16 cellular contexts compared by ENCODE assay signal in genomic region chr4:807792-808191, GRCh38. TPM values are rescaled to one million over a fixed set of nuclear protein-coding genes. Genes with fewer than 3 reads are reported as not detected.
DNase-seq lines count a peak whose midpoint lies in the region; ATAC-seq, FAIRE-seq and TF ChIP-seq lines count a peak whose summit lies in the region.
"Had no signal": no experiment of that assay in that cellular context is flagged by ENCODE, and none has a peak within 500 bp of the region (broad histone marks: within the 10 kb centered on the region; RNA-seq: fewer than 3 reads in every experiment).

No MANE protein-coding gene starts in this region.

- 33 to 44% methylated on average over 5 of the region's 5 CpGs for WGBS in pancreas, 2 donors

- peak; percentile 69 for DNase-seq in cerebellar cortex (ENCODE audit: low spot score)
- DNase-seq in kidney, result peak; percentile 7
- peak in 5 of 6 donors; percentile 39 to 71 (median 58) for DNase-seq in pancreas
- DNase-seq in GM13977 (ENCODE audit: low spot score), result no peak
- no peak for DNase-seq in NCI-H2227 (lab: John Stamatoyannopoulos, UW; ENCODE audit: unreplicated experiment)
- DNase-seq: AML-193; CD4-positive, CD25-positive, alpha-beta regulatory T cell; DMS53 had no signal

- intact Hi-C loops in kidney (cut with DNase I), result no loop called here
- intact Hi-C loops in pancreas (cut with DNase I), result no loop called here

- H3K27me3 ChIP-seq in pancreas, result no peaks in the 10 kb centered on the region
- H3K27me3 ChIP-seq: BLaER1 had no signal

- H3K27ac ChIP-seq in kidney (ENCODE audit: low read depth in 2 of 2, low read length in 2 of 2) (no peak overlapping the region), pancreas (no peak overlapping the region)
- H3K27ac ChIP-seq: BLaER1 had no signal

- TF ChIP-seq CTCF in kidney (IDR thresholded peaks at IDR 0.05; ENCODE audit: borderline replicate concordance, extremely low read depth, insufficient read depth) (no peak), pancreas (IDR thresholded peaks at IDR 0.05) (no peak), GM13977 (IDR thresholded peaks at IDR 0.05; ENCODE audit: extremely low read depth, insufficient read depth, missing control alignments) (no peak)

- in situ Hi-C loops in GM13977 (cut with MboI; ENCODE audit: low pct_unique_long_range_greater_than_20kb, low sequenced_read_pairs, unreplicated experiment), result no loop called here

- H3K4me1 ChIP-seq in kidney (ENCODE audit: control insufficient read depth in 1 of 2, insufficient read depth in 1 of 2, low read depth in 1 of 2, low read length in 2 of 2), result no peaks in the 10 kb centered on the region
- H3K4me1 ChIP-seq in pancreas, result no peaks in the 10 kb centered on the region
- H3K4me1 ChIP-seq: HAP-1 had no signal

- no peak overlapping the region for H3K9ac ChIP-seq in kidney (ENCODE audit: low read length in 2 of 2)
- H3K9ac ChIP-seq: BLaER1 had no signal

- peak; percentile 86 to 95 (median 92) for ATAC-seq in pancreas
- ATAC-seq in GM18907 (IDR thresholded peaks at IDR 0.05; ENCODE audit: unreplicated experiment), result no peak
- ATAC-seq in HG02642 (IDR thresholded peaks at IDR 0.05; ENCODE audit: poor library complexity, unreplicated experiment), result no peak
- ATAC-seq: HepG2 had no signal

- H3K9me3 ChIP-seq in kidney (ENCODE audit: control insufficient read depth in 1 of 2, low read length in 2 of 2) (no peaks in the 10 kb centered on the region), pancreas (no peaks in the 10 kb centered on the region)

- H3K36me3 ChIP-seq in kidney (ENCODE audit: control insufficient read depth in 1 of 2, insufficient read depth in 2 of 2, low read length in 2 of 2) (no peaks in the 10 kb centered on the region), pancreas (no peaks in the 10 kb centered on the region)
- H3K36me3 ChIP-seq: BLaER1, HAP-1 had no signal

- FAIRE-seq in kidney (lab: Jason Lieb, UNC) (no peak), pancreas (lab: Jason Lieb, UNC) (no peak)
- FAIRE-seq: GM19239, H1, HepG2, HTR-8/SVneo had no signal

- H3K4me3 ChIP-seq in kidney (ENCODE audit: low read length in 2 of 2) (no peak overlapping the region), pancreas (no peak overlapping the region)
- H3K4me3 ChIP-seq: BLaER1, HAP-1 had no signal

RNA-seq across cellular contexts. Expression of gene CPLX1, which starts 18.1 kb away (rescaled TPM):
- 10.2 TPM for total RNA-seq in kidney
- 3.9 TPM for polyA plus RNA-seq in kidney (ENCODE audit: insufficient read depth, low read depth, low replicate concordance)
- 1 to 10 TPM in 3 of 6 donors, under 1 TPM in 3; 0.51 to 1.8 (median 0.89) TPM for total RNA-seq in pancreas
- polyA plus RNA-seq in pancreas, result 1 to 10 TPM; 6.3 to 7.7 TPM

Comparison
In these comparisons a context has a peak if more than half of its experiments do, and no peak if none do; other contexts are left out.
1. DNase-seq: peak in cerebellar cortex (single experiment), kidney (single experiment) and pancreas (5 of 6); none in GM13977 (single experiment) and NCI-H2227 (single experiment).
2. ATAC-seq: peak in pancreas (4 of 4); none in GM18907 (single experiment) and HG02642 (single experiment).